In genomic region chr2:60885683-60886082, GRCh38 we compare ENCODE assay signal across 1 cellular context.
TF ChIP-seq lines count a peak whose summit lies in the region.

No MANE protein-coding gene starts in this region.

TF ChIP-seq in IMR-90, 13 proteins besides CTCF, POLR2A, EP300 and RAD21 (continued from another document):
- TF ChIP-seq USF2 (IDR thresholded peaks at IDR 0.05; ENCODE audit: low read depth, low read length) (no peak), CEBPB (IDR thresholded peaks at IDR 0.05; ENCODE audit: low read depth, low read length) (peak; percentile 37; the same call in 1 of the 2 replicates), MAZ (IDR thresholded peaks at IDR 0.05; ENCODE audit: borderline replicate concordance, low read depth, low read length) (no peak), BHLHE40 (IDR thresholded peaks at IDR 0.05; ENCODE audit: low read depth, low read length) (no peak)
